19 cellular contexts compared by ENCODE assay signal in genomic region chr12:95736631-95737030, GRCh38. TPM values are rescaled to one million over a fixed set of nuclear protein-coding genes. Genes with fewer than 3 reads are reported as not detected.
DNase-seq lines count a peak whose midpoint lies in the region; ATAC-seq and TF ChIP-seq lines count a peak whose summit lies in the region.
"Had no signal": no experiment of that assay in that cellular context is flagged by ENCODE, and none has a peak within 500 bp of the region (broad histone marks: within the 10 kb centered on the region; RNA-seq: fewer than 3 reads in every experiment).

No MANE protein-coding gene starts in this region.

- DNase-seq in AG08395 (ENCODE audit: low spot score) (peak; percentile 43), coronary artery (ENCODE audit: low spot score) (no peak), right cardiac atrium (peak in 2 of 3 donors; percentile 67 to 80), DMS79 treated with DMSO at 0.1 percent for 48 hours (lab: John Stamatoyannopoulos, UW) (no peak), HK-2 (ENCODE audit: unreplicated experiment) (no peak), epidermal melanocyte (ENCODE audit: insufficient read length, low spot score) (no peak)
- DNase-seq: activated CD4-positive, alpha-beta T cell treated with anti-CD3 and anti-CD28 coated beads, Interleukin-2, amount 50 U/mL, for 48 hours; activated naive CD4-positive, alpha-beta T cell; activated T-cell treated with anti-CD3 and anti-CD28 coated beads, Interleukin-2, amount 50 U/mL, for 1 hour; anterior cingulate cortex; CD4-positive, alpha-beta memory T cell; DMS153; endodermal cell; MM.1S; NCI-H187 treated with DMSO at 0.1 percent for 48 hours; nephron progenitor cell; T-helper 1 cell had no signal

- H3K27ac ChIP-seq in HEK293 (ENCODE audit: extremely low read depth, low read depth, low read length) (no peak overlapping the region), coronary artery (peak overlapping the region; percentile 58 to 74), right cardiac atrium (ENCODE audit: low read length) (peak overlapping the region; percentile 57)

- ATAC-seq in right cardiac atrium (peak; percentile 28 to 71), HG02885 (IDR thresholded peaks at IDR 0.05; ENCODE audit: poor library complexity, unreplicated experiment) (no peak)

- H3K4me3 ChIP-seq in HEK293 (ENCODE audit: low read depth, low read length) (no peak overlapping the region), coronary artery (no peak overlapping the region), right cardiac atrium (ENCODE audit: low read length) (no peak overlapping the region)

- intact Hi-C loops in right cardiac atrium (cut with DNase I), result no loop called here

- CTCF ChIA-PET in HEK293 (lab: Yijun Ruan, JAX), result no interaction called here

- no peaks in the 10 kb centered on the region for H3K9me3 ChIP-seq in HEK293 (ENCODE audit: control insufficient read depth, insufficient read depth, low read depth, low read length)
- H3K9me3 ChIP-seq in right cardiac atrium (ENCODE audit: control insufficient read depth, low read length), result no peaks in the 10 kb centered on the region

- POLR2A ChIA-PET in HEK293 (lab: Yijun Ruan, JAX), result no interaction called here

- H3K36me3 ChIP-seq in HEK293 (ENCODE audit: control insufficient read depth in 2 of 2, insufficient read depth in 1 of 2, low read length in 2 of 2), result no peaks in the 10 kb centered on the region

- TF ChIP-seq CTCF in HEK293 (tag by site-specific recombination; IDR thresholded peaks at IDR 0.05) (no peak), coronary artery (IDR thresholded peaks at IDR 0.05) (no peak)

- no peaks in the 10 kb centered on the region for H3K27me3 ChIP-seq in right cardiac atrium (ENCODE audit: control insufficient read depth, insufficient read depth)

- WGBS in right cardiac atrium, result 38% methylated on average over 2 of the region's 2 CpGs

- peaks cover 14% of the 10 kb centered on the region for H3K4me1 ChIP-seq in HEK293 (ENCODE audit: control insufficient read depth, insufficient read depth, low read length)
- H3K4me1 ChIP-seq in right cardiac atrium (ENCODE audit: control insufficient read depth, insufficient read depth, low read length), result peaks cover 6% of the 10 kb centered on the region

TF ChIP-seq in HEK293, 187 proteins besides CTCF, POLR2A, EP300 and RAD21:
- TF ChIP-seq ZNF449 (tag by site-specific recombination; IDR thresholded peaks at IDR 0.05), result peak; percentile 50; the same call in 1 of the 2 replicates
- no peak for TF ChIP-seq ZNF610 (tag by site-specific recombination; IDR thresholded peaks at IDR 0.05; ENCODE audit: borderline replicate concordance)
TF ChIP-seq in HEK293: peak in this region for 1.

RNA-seq across cellular contexts. Expression of gene NTN4, which starts 53.9 kb away (rescaled TPM):
- total RNA-seq in right cardiac atrium, result 100 to 1,000 TPM in 2 of 4 donors, 10 to 100 TPM in 2; 85.6 to 111 (median 103) TPM
- polyA plus RNA-seq in right cardiac atrium, result 62.9 TPM

Comparison
In these comparisons a context has a peak if more than half of its experiments do, and no peak if none do; other contexts are left out.
1. DNase-seq: peak in AG08395 (single experiment) and right cardiac atrium (2 of 3); none in coronary artery (single experiment), DMS79 treated with DMSO at 0.1 percent for 48 hours (single experiment), HK-2 (single experiment) and epidermal melanocyte (single experiment).